In genomic region chr19:54389556-54389955, GRCh38 we compare ENCODE assay signal across 1 cellular context.
TF ChIP-seq lines count a peak whose summit lies in the region.

No MANE protein-coding gene starts in this region.

TF ChIP-seq in K562, 482 proteins besides CTCF, POLR2A, EP300 and RAD21:
- no peak for TF ChIP-seq GATAD2A (IDR thresholded peaks at IDR 0.05)
- TF ChIP-seq RNF2 (IDR thresholded peaks at IDR 0.05), result peak; percentile 47; the same call in 1 of the 2 replicates
- TF ChIP-seq TEAD4 (IDR thresholded peaks at IDR 0.05; ENCODE audit: low read length), result peak; percentile 42; the same call in 1 of the 2 replicates
- no peak for TF ChIP-seq TEAD4 (CRISPR knock-in tag; IDR thresholded peaks at IDR 0.05; ENCODE audit: borderline replicate concordance)
